In genomic region chr4:114015444-114015899, GRCh38 we compare ENCODE assay signal across 12 cellular contexts. TPM values are rescaled to one million over a fixed set of nuclear protein-coding genes. Genes with fewer than 3 reads are reported as not detected.
DNase-seq lines count a peak whose midpoint lies in the region; ATAC-seq and TF ChIP-seq lines count a peak whose summit lies in the region.
"Had no signal": no experiment of that assay in that cellular context is flagged by ENCODE, and none has a peak within 500 bp of the region (broad histone marks: within the 10 kb centered on the region; RNA-seq: fewer than 3 reads in every experiment).

No MANE protein-coding gene starts in this region.

- POLR2A ChIA-PET in HCT116 (lab: Charles Lee): interaction anchor here (0.6 to 1.3 kb wide), 3 partner anchors 10 to 547 kb away, joined by 3 to 5 read pairs (median 3); no protein-coding TSS in a partner anchor

- TF ChIP-seq CTCF in HCT116 (IDR thresholded peaks at IDR 0.05 in 2 of 3, conservative IDR thresholded peaks at IDR 0.05 in 1 of 3; ENCODE audit: borderline replicate concordance in 1 of 3, insufficient read depth in 1 of 3, low read depth in 2 of 3, low read length in 2 of 3): no peak

- no peak overlapping the region for H3K4me2 ChIP-seq in HCT116 (ENCODE audit: low read length)

- peak; percentile 55 for ATAC-seq in HCT116
- ATAC-seq in activated naive CD8-positive, alpha-beta T cell treated with anti-CD3 and anti-CD28 coated beads, Interleukin-2, amount 50 U/mL, for 24 hours: no peak
- ATAC-seq: natural killer cell had no signal

- no peak for TF ChIP-seq RAD21 in HCT116 (IDR thresholded peaks at IDR 0.05; ENCODE audit: low read depth)

- no peak for TF ChIP-seq POLR2A in HCT116 (IDR thresholded peaks at IDR 0.05; ENCODE audit: borderline replicate concordance, extremely low read depth, insufficient read depth, insufficient read length)

- H3K27me3 Mint-ChIP-seq in activated naive CD8-positive, alpha-beta T cell treated with anti-CD3 and anti-CD28 coated beads, Interleukin-2, amount 50 U/mL, for 24 hours: no peaks in the 10 kb centered on the region

- H3K9ac ChIP-seq in HCT116 (ENCODE audit: low read length): no peak overlapping the region

- no peaks in the 10 kb centered on the region for H3K9me2 ChIP-seq in HCT116 (ENCODE audit: insufficient read depth)

- H3K36me3 ChIP-seq in HCT116 (ENCODE audit: control insufficient read depth in 1 of 2, insufficient read depth in 2 of 2, low read length in 2 of 2): no peaks in the 10 kb centered on the region
- H3K36me3 ChIP-seq: ascending aorta had no signal

- H3K27ac Mint-ChIP-seq in activated naive CD8-positive, alpha-beta T cell treated with anti-CD3 and anti-CD28 coated beads, Interleukin-2, amount 50 U/mL, for 24 hours: no peak overlapping the region
- H3K27ac Mint-ChIP-seq: natural killer cell had no signal

- RAD21 ChIA-PET in HCT116 (lab: Charles Lee; ENCODE audit: low non-redundant PET in 1 of 2, low total read pairs in 2 of 2, uncharacterized antibody in 2 of 2, unreplicated experiment in 2 of 2): no interaction called here

- peaks cover 5 to 9% of the 10 kb centered on the region in 2 experiments; a peak in 2 of 4 replicates for H3K4me1 ChIP-seq in HCT116 (ENCODE audit: control insufficient read depth in 1 of 2, insufficient read depth in 2 of 2, low read length in 2 of 2)
- H3K4me1 ChIP-seq: ascending aorta had no signal

- 0 out of 2 replicates have a peak overlapping the region, but pooled peaks have one; percentile 30 for H3K27ac ChIP-seq in HCT116 (ENCODE audit: low read depth, low read length)
- H3K27ac ChIP-seq: ascending aorta had no signal

- no peaks in the 10 kb centered on the region for H3K36me3 Mint-ChIP-seq in activated naive CD8-positive, alpha-beta T cell treated with anti-CD3 and anti-CD28 coated beads, Interleukin-2, amount 50 U/mL, for 24 hours (ENCODE audit: low read depth)

- CTCF ChIA-PET in HCT116 (lab: Charles Lee): no interaction called here

- H3K27me3 ChIP-seq in HCT116 (ENCODE audit: insufficient read depth, low read length): no peaks in the 10 kb centered on the region
- H3K27me3 ChIP-seq: ascending aorta had no signal

- no peak overlapping the region for H3K4me3 ChIP-seq in HCT116 (replicated peaks in 1 of 2; ENCODE audit: low read depth in 1 of 2, low read length in 2 of 2)
- H3K4me3 ChIP-seq: ascending aorta had no signal

- peaks cover 4% of the 10 kb centered on the region for H3K9me3 Mint-ChIP-seq in activated naive CD8-positive, alpha-beta T cell treated with anti-CD3 and anti-CD28 coated beads, Interleukin-2, amount 50 U/mL, for 24 hours

- intact Hi-C loops in HCT116 (cut with micrococcal nuclease): no loop called here

- no peaks in the 10 kb centered on the region for H3K79me2 ChIP-seq in HCT116 (ENCODE audit: insufficient read depth, low read length)

- peak overlapping the region; percentile 18 for H2AFZ ChIP-seq in HCT116 (ENCODE audit: low read depth, low read length, poor library complexity, severe bottlenecking)

- peaks cover 1% of the 10 kb centered on the region for H3K4me1 Mint-ChIP-seq in activated naive CD8-positive, alpha-beta T cell treated with anti-CD3 and anti-CD28 coated beads, Interleukin-2, amount 50 U/mL, for 24 hours
- H3K4me1 Mint-ChIP-seq: natural killer cell had no signal

- DNase-seq in HCT116 (ENCODE audit: low read depth, low spot score) (peak; percentile 78), RKO (ENCODE audit: low spot score) (peak; percentile 83), fibroblast of gingiva (ENCODE audit: low read depth) (peak; percentile 90), smooth muscle cell of the brain vasculature (ENCODE audit: low read depth, low spot score) (peak; percentile 82), OCI-M2 (lab: John Stamatoyannopoulos, UW; ENCODE audit: unreplicated experiment) (no peak), SHP77 (lab: John Stamatoyannopoulos, UW) (no peak)
- no peak for DNase-seq in activated naive CD8-positive, alpha-beta T cell treated with anti-CD3 and anti-CD28 coated beads, Interleukin-2, amount 50 U/mL, for 24 hours
- DNase-seq: natural killer cell; NCI-H1092 treated with DMSO at 0.1 percent for 48 hours; Right ventricle myocardium superior; stimulated activated CD4-positive, alpha-beta T cell treated with anti-CD3 and anti-CD28 coated beads, Interleukin-1b, Interleukin-23, amount 100 ng/mL, for 48 hours had no signal

- H4K20me1 ChIP-seq in HCT116 (ENCODE audit: insufficient read depth): no peaks in the 10 kb centered on the region

- no TSS peak for BruUV-seq in HCT116 (replicated peaks; lab: Mats Ljungman, UMichigan)

- H3K4me3 Mint-ChIP-seq in activated naive CD8-positive, alpha-beta T cell treated with anti-CD3 and anti-CD28 coated beads, Interleukin-2, amount 50 U/mL, for 24 hours: no peak overlapping the region
- H3K4me3 Mint-ChIP-seq: natural killer cell had no signal

- H3K9me3 ChIP-seq in HCT116 (ENCODE audit: control insufficient read depth in 1 of 2, insufficient read depth in 1 of 2, low read depth in 1 of 2, low read length in 2 of 2): no peaks in the 10 kb centered on the region
- H3K9me3 ChIP-seq: ascending aorta had no signal

TF ChIP-seq in HCT116, 20 proteins besides CTCF, POLR2A, EP300 and RAD21 (continues in another document):
- TF ChIP-seq ZNF274 (IDR thresholded peaks at IDR 0.05; ENCODE audit: low read depth, low read length) (no peak), SP1 (IDR thresholded peaks at IDR 0.05; ENCODE audit: low read depth) (peak; percentile 63; the same call in 1 of the 2 replicates), EZH2 (IDR thresholded peaks at IDR 0.05) (no peak), SRF (IDR thresholded peaks at IDR 0.05; ENCODE audit: low read depth) (peak; percentile 53; the same call in 1 of the 2 replicates), ZBTB33 (IDR thresholded peaks at IDR 0.05; ENCODE audit: extremely low read depth, insufficient replicate concordance, low read length) (no peak), REST (IDR thresholded peaks at IDR 0.05; ENCODE audit: low read depth) (no peak), CEBPB (IDR thresholded peaks at IDR 0.05; ENCODE audit: low read depth) (peak; percentile 59), CBX3 (IDR thresholded peaks at IDR 0.05; ENCODE audit: low read depth) (peak; percentile 84), TCF7L2 (IDR thresholded peaks at IDR 0.05; ENCODE audit: borderline replicate concordance, extremely low read depth, insufficient read depth, insufficient read length) (peak; percentile 87), FOSL1 (IDR thresholded peaks at IDR 0.05; ENCODE audit: low read depth) (peak; percentile 80), ZFX (IDR thresholded peaks at IDR 0.05) (no peak), ATF3 (IDR thresholded peaks at IDR 0.05) (no peak), POLR2AphosphoS5 (IDR thresholded peaks at IDR 0.05; ENCODE audit: low read depth, low read length) (peak; percentile 19; the same call in 1 of the 2 replicates), EZH2phosphoT487 (IDR thresholded peaks at IDR 0.05; ENCODE audit: borderline replicate concordance) (no peak), SIN3A (IDR thresholded peaks at IDR 0.05; ENCODE audit: low read depth) (peak; percentile 40; the same call in 1 of the 2 replicates), EGR1 (IDR thresholded peaks at IDR 0.05; ENCODE audit: low read depth) (no peak), MAX (IDR thresholded peaks at IDR 0.05) (no peak)

RNA-seq across cellular contexts. Expression of gene ARSJ, which starts 36.0 kb away (rescaled TPM):
- 2.3 TPM for total RNA-seq in HCT116 (2021; ENCODE audit: unreplicated experiment)
- polyA plus RNA-seq in HCT116 (2012): 0.56 and 1.1 TPM in 2 replicates

Comparison
In these comparisons a context has a peak if more than half of its experiments do, and no peak if none do; other contexts are left out.
1. DNase-seq: peak in HCT116 (single experiment), RKO (single experiment), fibroblast of gingiva (single experiment) and smooth muscle cell of the brain vasculature (single experiment); none in activated naive CD8-positive, alpha-beta T cell treated with anti-CD3 and anti-CD28 coated beads, Interleukin-2, amount 50 U/mL, for 24 hours (single experiment), OCI-M2 (single experiment) and SHP77 (0 of 2).